ENCODE assay signal across 16 cellular contexts in the genomic region with DNA sequence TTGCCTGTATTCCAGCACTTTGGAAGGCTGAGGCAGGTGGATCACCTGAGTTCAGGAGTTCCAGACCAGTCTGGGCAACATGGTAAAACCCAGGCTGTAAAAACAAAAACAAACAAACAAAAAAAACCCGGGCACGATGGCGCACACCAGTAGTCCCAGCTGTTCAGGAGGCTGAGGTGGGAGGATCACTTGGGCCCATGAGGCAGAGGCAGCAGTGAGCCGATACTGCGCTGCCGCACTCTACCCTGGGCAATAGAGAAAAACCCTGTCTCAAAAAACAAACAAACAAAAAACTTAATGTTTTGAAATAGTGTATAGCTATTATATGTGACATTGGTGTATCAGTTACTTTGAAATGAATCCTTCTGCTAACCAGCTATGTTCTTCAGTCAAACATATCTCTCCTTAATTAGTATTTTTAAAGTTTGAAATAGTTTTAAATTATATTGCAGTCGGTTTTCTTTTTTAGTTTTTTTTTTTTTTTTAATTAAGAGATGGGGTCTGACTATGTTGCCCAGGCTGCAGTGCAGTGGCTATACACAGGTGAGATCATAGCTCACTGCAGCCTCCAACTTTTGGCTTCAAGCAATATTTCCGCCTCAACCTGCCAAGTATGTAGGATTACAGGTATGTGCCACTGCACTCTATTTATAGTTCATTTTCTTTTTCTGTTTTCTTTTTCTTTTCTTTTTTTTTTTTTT. TPM values are rescaled to one million over a fixed set of nuclear protein-coding genes. Genes with fewer than 3 reads are reported as not detected.
DNase-seq lines count a peak whose midpoint lies in the region; ATAC-seq and TF ChIP-seq lines count a peak whose summit lies in the region.
"Had no signal": no experiment of that assay in that cellular context is flagged by ENCODE, and none has a peak within 500 bp of the region (broad histone marks: within the 10 kb centered on the region; RNA-seq: fewer than 3 reads in every experiment).

No MANE protein-coding gene starts in this region.

- no peaks in the 10 kb centered on the region for H3K9me2 ChIP-seq in GM23338 (ENCODE audit: insufficient read depth)

- H3K27ac ChIP-seq in GM23338 (ENCODE audit: low read depth): peak overlapping the region; percentile 74; the same call in 1 of the 2 replicates
- H3K27ac ChIP-seq: GM23248 had no signal

- DNase-seq in GM23338 (ENCODE audit: low spot score) (no peak), WTC11 (ENCODE audit: low spot score) (no peak), mesothelial cell of epicardium (ENCODE audit: low spot score in 2 of 2, unreplicated experiment in 2 of 2) (no peak), type B pancreatic cell (ENCODE audit: extremely low spot score, unreplicated experiment) (peak; percentile 27), NCI-H2081 (lab: John Stamatoyannopoulos, UW) (no peak), cerebellar cortex (ENCODE audit: low spot score) (no peak)
- DNase-seq: ACHN, AML-193, COR-L47, GDM1, GM23248, KBM-7, NCI-H1105 treated with DMSO at 0.1 percent for 48 hours, NCI-H1694, Right ventricle myocardium superior had no signal

- peaks cover 7% of the 10 kb centered on the region; the same call in 1 of the 2 replicates for H3F3A ChIP-seq in GM23338 (replicated peaks; ENCODE audit: low read depth)

- no peak overlapping the region for H2AFZ ChIP-seq in GM23338
- H2AFZ ChIP-seq: GM23248 had no signal

- CTCF ChIA-PET in WTC11 (lab: Charles Lee): interaction anchor here (0.7 to 1.5 kb wide), 3 partner anchors 11 to 428 kb away, joined by 4 to 7 read pairs (median 4); a partner anchor contains a TSS

- H4K20me1 ChIP-seq in GM23338 (replicated peaks; ENCODE audit: insufficient read depth): peaks cover 23% of the 10 kb centered on the region

- TF ChIP-seq CTCF in GM23338 (conservative IDR thresholded peaks at IDR 0.05; ENCODE audit: low read depth in 2 of 2): no peak
- no peak for TF ChIP-seq CTCF in WTC11 (IDR thresholded peaks at IDR 0.05)
- no peak for TF ChIP-seq CTCF in mesothelial cell of epicardium (IDR thresholded peaks at IDR 0.05; ENCODE audit: unreplicated experiment)
- TF ChIP-seq CTCF in type B pancreatic cell (conservative IDR thresholded peaks at IDR 0.05): no peak

- POLR2A ChIA-PET in WTC11 (lab: Charles Lee): no interaction called here

- no peak overlapping the region for H3K4me3 Mint-ChIP-seq in GM23338
- no peak overlapping the region for H3K4me3 Mint-ChIP-seq in WTC11
- no peak overlapping the region for H3K4me3 Mint-ChIP-seq in mesothelial cell of epicardium
- no peak overlapping the region for H3K4me3 Mint-ChIP-seq in type B pancreatic cell

- no peak overlapping the region for H3K4me2 ChIP-seq in GM23338

- H3K27ac Mint-ChIP-seq in GM23338 (no peak overlapping the region), WTC11 (peak overlapping the region; percentile 52; the same call in 1 of the 2 replicates), mesothelial cell of epicardium (peak overlapping the region; percentile 15), type B pancreatic cell (no peak overlapping the region)

- H3K27me3 ChIP-seq in GM23338 (ENCODE audit: insufficient read depth): no peaks in the 10 kb centered on the region

- peaks cover 4% of the 10 kb centered on the region; the same call in 1 of the 3 replicates for H3K36me3 Mint-ChIP-seq in GM23338 (ENCODE audit: low read depth)
- no peaks in the 10 kb centered on the region for H3K36me3 Mint-ChIP-seq in WTC11
- no peaks in the 10 kb centered on the region for H3K36me3 Mint-ChIP-seq in mesothelial cell of epicardium
- H3K36me3 Mint-ChIP-seq in type B pancreatic cell: peaks cover 6% of the 10 kb centered on the region

- H3K79me2 ChIP-seq in GM23338 (replicated peaks; ENCODE audit: insufficient read depth): peaks cover 99% of the 10 kb centered on the region

- no peaks in the 10 kb centered on the region for H3K4me1 ChIP-seq in GM23338 (ENCODE audit: insufficient read depth)

- peaks cover 2% of the 10 kb centered on the region for H3K27me3 Mint-ChIP-seq in GM23338 (ENCODE audit: insufficient read depth, low read depth, poor library complexity)
- no peaks in the 10 kb centered on the region for H3K27me3 Mint-ChIP-seq in WTC11 (ENCODE audit: low read depth)
- H3K27me3 Mint-ChIP-seq in mesothelial cell of epicardium (ENCODE audit: low read depth): no peaks in the 10 kb centered on the region
- H3K27me3 Mint-ChIP-seq in type B pancreatic cell: no peaks in the 10 kb centered on the region

- H3K4me1 Mint-ChIP-seq in GM23338 (no peaks in the 10 kb centered on the region), WTC11 (no peaks in the 10 kb centered on the region), mesothelial cell of epicardium (no peaks in the 10 kb centered on the region), type B pancreatic cell (ENCODE audit: unreplicated experiment) (peaks cover 7% of the 10 kb centered on the region)

- H3K4me3 ChIP-seq in GM23338: no peak overlapping the region
- H3K4me3 ChIP-seq: GM23248 had no signal

- no peaks in the 10 kb centered on the region for H3K9me3 Mint-ChIP-seq in GM23338
- no peaks in the 10 kb centered on the region for H3K9me3 Mint-ChIP-seq in WTC11
- H3K9me3 Mint-ChIP-seq in mesothelial cell of epicardium: no peaks in the 10 kb centered on the region
- no peaks in the 10 kb centered on the region for H3K9me3 Mint-ChIP-seq in type B pancreatic cell

- ATAC-seq in GM23338: no peak
- ATAC-seq in WTC11: no peak
- no peak for ATAC-seq in HG02884 (IDR thresholded peaks at IDR 0.05; ENCODE audit: unreplicated experiment)

- H3K36me3 ChIP-seq in GM23338 (ENCODE audit: insufficient read depth): no peaks in the 10 kb centered on the region

TF ChIP-seq in GM23338, 12 proteins besides CTCF, POLR2A, EP300 and RAD21:
- no peak for TF ChIP-seq CREB1 (CRISPR knock-in tag; IDR thresholded peaks at IDR 0.05; ENCODE audit: low read depth)
- TF ChIP-seq, protein P1, sequence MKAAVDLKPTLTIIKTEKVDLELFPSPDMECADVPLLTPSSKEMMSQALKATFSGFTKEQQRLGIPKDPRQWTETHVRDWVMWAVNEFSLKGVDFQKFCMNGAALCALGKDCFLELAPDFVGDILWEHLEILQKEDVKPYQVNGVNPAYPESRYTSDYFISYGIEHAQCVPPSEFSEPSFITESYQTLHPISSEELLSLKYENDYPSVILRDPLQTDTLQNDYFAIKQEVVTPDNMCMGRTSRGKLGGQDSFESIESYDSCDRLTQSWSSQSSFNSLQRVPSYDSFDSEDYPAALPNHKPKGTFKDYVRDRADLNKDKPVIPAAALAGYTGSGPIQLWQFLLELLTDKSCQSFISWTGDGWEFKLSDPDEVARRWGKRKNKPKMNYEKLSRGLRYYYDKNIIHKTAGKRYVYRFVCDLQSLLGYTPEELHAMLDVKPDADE (IDR thresholded peaks at IDR 0.05): no peak
- TF ChIP-seq NANOG (IDR thresholded peaks at IDR 0.05; ENCODE audit: borderline replicate concordance): no peak
- TF ChIP-seq EZH2phosphoT487 (IDR thresholded peaks at IDR 0.05; ENCODE audit: unreplicated experiment): no peak
- TF ChIP-seq POLR2AphosphoS5 (IDR thresholded peaks at IDR 0.05; ENCODE audit: low read depth): no peak
- no peak for TF ChIP-seq ZNF114 (CRISPR knock-in tag; IDR thresholded peaks at IDR 0.05)

TF ChIP-seq in WTC11, 78 proteins besides CTCF, POLR2A, EP300 and RAD21 (continues in another document):
- no peak for TF ChIP-seq NFATC4 (CRISPR knock-in tag; IDR thresholded peaks at IDR 0.05)
- TF ChIP-seq, protein P2, sequence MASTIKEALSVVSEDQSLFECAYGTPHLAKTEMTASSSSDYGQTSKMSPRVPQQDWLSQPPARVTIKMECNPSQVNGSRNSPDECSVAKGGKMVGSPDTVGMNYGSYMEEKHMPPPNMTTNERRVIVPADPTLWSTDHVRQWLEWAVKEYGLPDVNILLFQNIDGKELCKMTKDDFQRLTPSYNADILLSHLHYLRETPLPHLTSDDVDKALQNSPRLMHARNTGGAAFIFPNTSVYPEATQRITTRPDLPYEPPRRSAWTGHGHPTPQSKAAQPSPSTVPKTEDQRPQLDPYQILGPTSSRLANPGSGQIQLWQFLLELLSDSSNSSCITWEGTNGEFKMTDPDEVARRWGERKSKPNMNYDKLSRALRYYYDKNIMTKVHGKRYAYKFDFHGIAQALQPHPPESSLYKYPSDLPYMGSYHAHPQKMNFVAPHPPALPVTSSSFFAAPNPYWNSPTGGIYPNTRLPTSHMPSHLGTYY (CRISPR knock-in tag; IDR thresholded peaks at IDR 0.05): no peak
- TF ChIP-seq TCF7 (CRISPR knock-in tag; IDR thresholded peaks at IDR 0.05; ENCODE audit: low read depth): no peak
- TF ChIP-seq, protein P3, sequence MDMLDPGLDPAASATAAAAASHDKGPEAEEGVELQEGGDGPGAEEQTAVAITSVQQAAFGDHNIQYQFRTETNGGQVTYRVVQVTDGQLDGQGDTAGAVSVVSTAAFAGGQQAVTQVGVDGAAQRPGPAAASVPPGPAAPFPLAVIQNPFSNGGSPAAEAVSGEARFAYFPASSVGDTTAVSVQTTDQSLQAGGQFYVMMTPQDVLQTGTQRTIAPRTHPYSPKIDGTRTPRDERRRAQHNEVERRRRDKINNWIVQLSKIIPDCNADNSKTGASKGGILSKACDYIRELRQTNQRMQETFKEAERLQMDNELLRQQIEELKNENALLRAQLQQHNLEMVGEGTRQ (CRISPR knock-in tag; IDR thresholded peaks at IDR 0.05): no peak
- no peak for TF ChIP-seq NR2C2 (CRISPR knock-in tag; IDR thresholded peaks at IDR 0.05)
- TF ChIP-seq, protein P4, sequence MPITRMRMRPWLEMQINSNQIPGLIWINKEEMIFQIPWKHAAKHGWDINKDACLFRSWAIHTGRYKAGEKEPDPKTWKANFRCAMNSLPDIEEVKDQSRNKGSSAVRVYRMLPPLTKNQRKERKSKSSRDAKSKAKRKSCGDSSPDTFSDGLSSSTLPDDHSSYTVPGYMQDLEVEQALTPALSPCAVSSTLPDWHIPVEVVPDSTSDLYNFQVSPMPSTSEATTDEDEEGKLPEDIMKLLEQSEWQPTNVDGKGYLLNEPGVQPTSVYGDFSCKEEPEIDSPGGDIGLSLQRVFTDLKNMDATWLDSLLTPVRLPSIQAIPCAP (CRISPR knock-in tag; IDR thresholded peaks at IDR 0.05): no peak

RNA-seq across cellular contexts. Expression of a gene that starts 11.3 kb away (rescaled TPM):
- total RNA-seq in GM23338 (2014; rRNA removed; shearing (Covaris generic)): 28.5 and 43.6 TPM in 2 replicates
- 11.4 and 14.9 TPM in 2 replicates for polyA plus RNA-seq in GM23338 (2016; fragmentation: Nextera tagmentation; extraction: Ambion mirVana)
- total RNA-seq in WTC11 (2021) (48.5 to 50.2 TPM (median 48.8 TPM) in 3 replicates), mesothelial cell of epicardium (74.5 to 88.0 TPM (median 82.1 TPM) in 3 replicates), type B pancreatic cell (ENCODE audit: low replicate concordance) (66.5 and 79.4 TPM in 2 replicates)

RNA-seq across cellular contexts. Expression of a gene that starts 51.4 kb away (rescaled TPM):
- 2.3 and 3.9 TPM in 2 replicates for total RNA-seq in GM23338 (2014; rRNA removed; shearing (Covaris generic))
- 3.0 and 3.6 TPM in 2 replicates for polyA plus RNA-seq in GM23338 (2016; fragmentation: Nextera tagmentation; extraction: Ambion mirVana)
- 2.6 to 3.8 TPM (median 2.7 TPM) in 3 replicates for total RNA-seq in WTC11 (2021)
- total RNA-seq in mesothelial cell of epicardium: 2.8 to 3.5 TPM (median 3.0 TPM) in 3 replicates
- 2.1 and 2.3 TPM in 2 replicates for total RNA-seq in type B pancreatic cell (ENCODE audit: low replicate concordance)

Comparison
In these comparisons a context has a peak if more than half of its experiments do, and no peak if none do; other contexts are left out.
1. H3K27ac Mint-ChIP-seq: peak in WTC11 (single experiment) and mesothelial cell of epicardium (single experiment); none in GM23338 (single experiment) and type B pancreatic cell (single experiment).